In the genomic region with DNA sequence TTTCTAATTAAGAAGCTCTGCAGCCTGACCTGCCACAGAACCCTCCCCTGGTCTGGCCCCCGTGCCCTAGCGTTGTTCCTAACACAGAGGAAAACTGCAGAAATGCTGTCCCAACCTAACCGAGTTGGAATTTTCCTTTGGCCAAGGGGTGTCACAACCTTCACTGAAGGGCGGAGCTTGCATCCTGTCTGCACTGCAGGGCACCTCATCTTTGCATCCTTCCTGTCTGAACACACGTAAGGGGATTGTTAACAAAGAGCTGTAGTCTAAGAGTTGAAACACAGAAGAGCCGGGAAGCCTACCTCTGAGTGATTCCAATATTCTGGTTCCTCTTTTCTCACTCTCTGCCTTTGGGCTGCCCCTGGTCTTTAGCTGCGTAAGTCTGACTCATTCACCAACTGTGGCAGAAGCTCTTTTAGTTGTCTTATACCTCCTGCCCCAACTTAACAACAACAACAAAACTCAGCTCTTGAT, we compare ENCODE assay signal across 9 cellular contexts. TPM values are rescaled to one million over a fixed set of nuclear protein-coding genes. Genes with fewer than 3 reads are reported as not detected.
DNase-seq lines count a peak whose midpoint lies in the region; ATAC-seq, FAIRE-seq and TF ChIP-seq lines count a peak whose summit lies in the region.
"Had no signal": no experiment of that assay in that cellular context is flagged by ENCODE, and none has a peak within 500 bp of the region (broad histone marks: within the 10 kb centered on the region; RNA-seq: fewer than 3 reads in every experiment).

No MANE protein-coding gene starts in this region.

- FAIRE-seq in bronchial epithelial cell (lab: Jason Lieb, UNC) (no peak), urothelium cell line (lab: Jason Lieb, UNC) (no peak)

- no peak for TF ChIP-seq CTCF in bronchial epithelial cell (IDR thresholded peaks at IDR 0.05; ENCODE audit: insufficient read depth, low read length, severe bottlenecking)

- DNase-seq in AG20443 (ENCODE audit: low spot score) (peak; percentile 48), RPMI8226 (peak; percentile 53), bronchial epithelial cell (ENCODE audit: low read depth) (peak; percentile 46), urothelium cell line (ENCODE audit: low spot score) (no peak), D341Med (ENCODE audit: low spot score) (no peak)

- H3K27ac ChIP-seq in mesodermal cell (ENCODE audit: low read depth, low read length, severe bottlenecking), result peak overlapping the region; percentile 66
- H3K27ac ChIP-seq: neutrophil had no signal

- no peaks in the 10 kb centered on the region for H3K36me3 ChIP-seq in bronchial epithelial cell (ENCODE audit: control insufficient read depth, insufficient read depth, low read length)
- peaks cover 10% of the 10 kb centered on the region for H3K36me3 ChIP-seq in mesodermal cell (ENCODE audit: control insufficient read depth, insufficient read depth, low read length)
- H3K36me3 ChIP-seq: neutrophil had no signal

- 52 to 58% methylated on average over 6 of the region's 7 CpGs for WGBS in mesodermal cell (ENCODE audit: insufficient coverage in 2 of 2), 2 experiments

- H3K9me3 ChIP-seq in mesodermal cell (ENCODE audit: control insufficient read depth, low read length), result no peaks in the 10 kb centered on the region
- H3K9me3 ChIP-seq: neutrophil had no signal

- H3K4me1 ChIP-seq in mesodermal cell (ENCODE audit: control insufficient read depth, insufficient read depth, low read length, poor library complexity, severe bottlenecking), result peaks cover 38% of the 10 kb centered on the region

- H3K27me3 ChIP-seq in bronchial epithelial cell (ENCODE audit: control insufficient read depth, insufficient read depth, low read length), result no peaks in the 10 kb centered on the region

- ATAC-seq in GM18867 (IDR thresholded peaks at IDR 0.05; ENCODE audit: unreplicated experiment) (peak; percentile 77), HG03025 (IDR thresholded peaks at IDR 0.05; ENCODE audit: low FRiP score, unreplicated experiment) (peak; percentile 87)

- H3K4me3 ChIP-seq in bronchial epithelial cell (ENCODE audit: low read depth, low read length), result no peak overlapping the region
- H3K4me3 ChIP-seq in mesodermal cell (ENCODE audit: extremely low read depth, insufficient read depth, low read length, poor library complexity, severe bottlenecking), result peak overlapping the region; percentile 50

RNA-seq across cellular contexts. Expression of a gene that starts 1.6 kb away (rescaled TPM):
- total RNA-seq in bronchial epithelial cell, result 9.5 and 10.8 TPM in 2 replicates
- 17.2 TPM for polyA plus RNA-seq in mesodermal cell (2013, experiment 1 of 2)
- 15.0 TPM for polyA plus RNA-seq in mesodermal cell (2013, experiment 2 of 2)

RNA-seq across cellular contexts. Expression of a gene that starts 20.0 kb away (rescaled TPM):
- total RNA-seq in bronchial epithelial cell, result 0.26 and 2.3 TPM in 2 replicates
- 0.96 TPM for polyA plus RNA-seq in mesodermal cell (2013, experiment 1 of 2)
- 0.81 TPM for polyA plus RNA-seq in mesodermal cell (2013, experiment 2 of 2)

RNA-seq across cellular contexts. Expression of a gene that starts 26.2 kb away (rescaled TPM):
- not detected in 2 replicates for total RNA-seq in bronchial epithelial cell
- 2.0 TPM for polyA plus RNA-seq in mesodermal cell (2013, experiment 1 of 2)
- 1.7 TPM for polyA plus RNA-seq in mesodermal cell (2013, experiment 2 of 2)

RNA-seq across cellular contexts. Expression of a gene that starts 27.2 kb away (rescaled TPM):
- 1.2 TPM in 1 of 2 replicates, not detected in the other for total RNA-seq in bronchial epithelial cell
- 41.3 TPM for polyA plus RNA-seq in mesodermal cell (2013, experiment 1 of 2)
- polyA plus RNA-seq in mesodermal cell (2013, experiment 2 of 2), result 29.9 TPM

RNA-seq across cellular contexts. Expression of a gene that starts 59.4 kb away (rescaled TPM):
- 14.5 and 17.3 TPM in 2 replicates for total RNA-seq in bronchial epithelial cell
- 20.3 TPM for polyA plus RNA-seq in mesodermal cell (2013, experiment 1 of 2)
- 25.5 TPM for polyA plus RNA-seq in mesodermal cell (2013, experiment 2 of 2)

Comparison
In these comparisons a context has a peak if more than half of its experiments do, and no peak if none do; other contexts are left out.
1. DNase-seq: peak in AG20443 (single experiment), RPMI8226 (single experiment) and bronchial epithelial cell (single experiment); none in urothelium cell line (single experiment) and D341Med (single experiment).